8 cellular contexts compared by ENCODE assay signal in genomic region chr1:179955318-179955638, GRCh38. TPM values are rescaled to one million over a fixed set of nuclear protein-coding genes. Genes with fewer than 3 reads are reported as not detected.
A peak's percentile ranks its signal among the peaks of the same experiment; 100 is the strongest.
DNase-seq lines count a peak whose midpoint lies in the region; ATAC-seq, FAIRE-seq and TF ChIP-seq lines count a peak whose summit lies in the region.

No MANE protein-coding gene starts in this region.

- no peak for TF ChIP-seq RAD21 in neural cell (conservative IDR thresholded peaks at IDR 0.05)

- no peaks in the 10 kb centered on the region for H3K27me3 ChIP-seq in BLaER1
- no peaks in the 10 kb centered on the region for H3K27me3 ChIP-seq in H7 (ENCODE audit: control insufficient read depth, insufficient read depth, low read length)
- no peaks in the 10 kb centered on the region for H3K27me3 ChIP-seq in neural cell (ENCODE audit: insufficient read depth, low read depth, low read length)

- DNase-seq in H7 (no peak), RKO (ENCODE audit: low spot score) (peak; percentile 42), endothelial cell (ENCODE audit: low spot score) (no peak), D721Med (ENCODE audit: insufficient read length, low spot score) (no peak)
- no peak for DNase-seq in activated effector memory CD4-positive, alpha-beta T cell treated with anti-CD3 and anti-CD28 coated beads, Interleukin-2, amount 50 U/mL, for 16 hours

- H3K4me2 ChIP-seq in BLaER1, result peak overlapping the region; percentile 79
- H3K4me2 ChIP-seq in neural cell (ENCODE audit: low read length), result peak overlapping the region; percentile 97

- H3K9me2 ChIP-seq in neural cell (ENCODE audit: insufficient read depth, low read length), result no peaks in the 10 kb centered on the region

- H3K27ac Mint-ChIP-seq in endothelial cell (ENCODE audit: unreplicated experiment), result peak overlapping the region; percentile 93

- peaks cover 15% of the 10 kb centered on the region for H3K4me1 Mint-ChIP-seq in endothelial cell (ENCODE audit: unreplicated experiment)

- no peaks in the 10 kb centered on the region for H3K9me3 Mint-ChIP-seq in endothelial cell (ENCODE audit: unreplicated experiment)

- H3K27me3 Mint-ChIP-seq in endothelial cell (ENCODE audit: unreplicated experiment), result peaks cover 7% of the 10 kb centered on the region

- peak overlapping the region; percentile 98 for H3K4me3 ChIP-seq in BLaER1
- peak overlapping the region; percentile 99 for H3K4me3 ChIP-seq in H7 (ENCODE audit: insufficient read depth, low read depth, low read length)
- H3K4me3 ChIP-seq in neural cell (ENCODE audit: low read length), result peak overlapping the region; percentile 95

- H2AFZ ChIP-seq in neural cell (ENCODE audit: low read depth, low read length), result peak overlapping the region; percentile 74

- peaks cover 6% of the 10 kb centered on the region for H3F3A ChIP-seq in neural cell (ENCODE audit: insufficient read depth, low read length, poor library complexity, severe bottlenecking)

- peaks cover 7% of the 10 kb centered on the region; the same call in 1 of the 2 replicates for H3K36me3 ChIP-seq in BLaER1
- H3K36me3 ChIP-seq in H7 (replicated peaks; ENCODE audit: control insufficient read depth, insufficient read depth, low read length), result no peaks in the 10 kb centered on the region
- no peaks in the 10 kb centered on the region for H3K36me3 ChIP-seq in neural cell (ENCODE audit: insufficient read depth, low read length)

- peaks cover 49% of the 10 kb centered on the region for H3K79me2 ChIP-seq in neural cell (replicated peaks; ENCODE audit: insufficient read depth, low read length)

- H3K4me1 ChIP-seq in BLaER1, result peaks cover 30% of the 10 kb centered on the region

- H3K4me3 Mint-ChIP-seq in endothelial cell (ENCODE audit: unreplicated experiment), result peak overlapping the region; percentile 98

- peak overlapping the region; percentile 99 for H3K9ac ChIP-seq in BLaER1
- H3K9ac ChIP-seq in neural cell (ENCODE audit: low read length), result peak overlapping the region; percentile 93

- no peaks in the 10 kb centered on the region for H3K9me3 ChIP-seq in BLaER1
- H3K9me3 ChIP-seq in neural cell (ENCODE audit: low read length), result no peaks in the 10 kb centered on the region

- TF ChIP-seq CTCF in endothelial cell (IDR thresholded peaks at IDR 0.05; ENCODE audit: unreplicated experiment) (no peak), neural cell (IDR thresholded peaks at IDR 0.05; ENCODE audit: poor library complexity, severe bottlenecking) (no peak), D721Med (IDR thresholded peaks at IDR 0.05; ENCODE audit: insufficient read depth, missing control alignments) (no peak)

- FAIRE-seq in D721Med (lab: Jason Lieb, UNC), result no peak

- peak overlapping the region; percentile 97 for H3K27ac ChIP-seq in BLaER1
- H3K27ac ChIP-seq in neural cell (ENCODE audit: low read length), result peak overlapping the region; percentile 84

- no peak for TF ChIP-seq EP300 in neural cell (conservative IDR thresholded peaks at IDR 0.05; ENCODE audit: poor library complexity, severe bottlenecking)

- no peaks in the 10 kb centered on the region for H3K36me3 Mint-ChIP-seq in endothelial cell (ENCODE audit: low read depth, unreplicated experiment)

- peaks cover 51% of the 10 kb centered on the region for H4K20me1 ChIP-seq in BLaER1
- H4K20me1 ChIP-seq in neural cell (ENCODE audit: insufficient read depth), result no peaks in the 10 kb centered on the region

- ATAC-seq in GM18517 (IDR thresholded peaks at IDR 0.05; ENCODE audit: unreplicated experiment), result no peak

TF ChIP-seq in neural cell, 6 proteins besides CTCF, POLR2A, EP300 and RAD21:
- TF ChIP-seq SMC3 (conservative IDR thresholded peaks at IDR 0.05; ENCODE audit: poor library complexity) (no peak), POLR2AphosphoS5 (IDR thresholded peaks at IDR 0.05) (no peak), MXI1 (conservative IDR thresholded peaks at IDR 0.05; ENCODE audit: poor library complexity, severe bottlenecking) (no peak), TAF1 (IDR thresholded peaks at IDR 0.05; ENCODE audit: low read depth) (no peak), EZH2 (IDR thresholded peaks at IDR 0.05; ENCODE audit: borderline replicate concordance, insufficient read depth, low read length, poor library complexity, severe bottlenecking) (no peak), REST (IDR thresholded peaks at IDR 0.05; ENCODE audit: borderline replicate concordance) (no peak)

RNA-seq across cellular contexts. Expression of gene CEP350, which starts 0.7 kb away (rescaled TPM):
- total RNA-seq in H7 (2014; rRNA removed; shearing (Covaris generic)), result 22.2 and 41.0 TPM in 2 replicates
- 39.2 TPM for total RNA-seq in endothelial cell (ENCODE audit: unreplicated experiment)
- polyA plus RNA-seq in neural cell, result 28.1 and 31.9 TPM in 2 replicates
- polyA minus RNA-seq in neural cell, result 137 and 151 TPM in 2 replicates
